In the genomic region with DNA sequence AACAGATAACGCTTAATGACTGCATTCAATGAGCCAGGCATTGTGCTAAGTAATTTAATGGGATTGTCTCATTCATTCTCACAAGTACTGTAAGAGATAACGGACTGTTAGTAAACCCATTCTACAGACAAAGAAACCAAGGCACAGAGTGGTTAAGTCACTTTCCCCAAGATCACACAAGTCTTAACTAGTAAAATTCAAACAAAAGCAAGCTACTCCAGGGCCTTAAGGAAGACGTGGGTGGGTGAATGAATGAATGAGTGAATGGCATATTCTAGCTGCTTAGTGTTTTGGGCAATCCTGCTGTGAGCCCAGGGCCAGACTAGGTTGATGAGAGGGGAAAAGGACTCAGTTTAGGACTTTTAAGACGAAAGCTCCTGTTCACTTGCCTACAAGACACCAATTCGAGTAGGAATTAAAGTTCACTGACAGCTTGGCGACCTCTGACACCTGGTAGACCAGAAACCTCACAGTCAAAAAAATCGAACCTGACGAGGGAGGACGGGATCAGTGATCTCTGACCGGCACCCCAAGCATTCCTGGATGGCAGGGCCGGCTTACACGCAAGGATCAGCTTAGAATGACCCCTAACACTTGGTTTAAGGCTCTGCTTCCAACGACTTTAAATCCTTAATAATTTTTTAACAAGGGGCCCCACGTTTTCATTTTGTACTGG, we compare ENCODE assay signal across 8 cellular contexts. TPM values are rescaled to one million over a fixed set of nuclear protein-coding genes. Genes with fewer than 3 reads are reported as not detected.
DNase-seq lines count a peak whose midpoint lies in the region; ATAC-seq, FAIRE-seq and TF ChIP-seq lines count a peak whose summit lies in the region.

No MANE protein-coding gene starts in this region.

- peak overlapping the region; percentile 91 to 99 for H3K27ac ChIP-seq in A549
- peak overlapping the region in 3 of 5 donors; percentile 85 to 99 (median 95) for H3K27ac ChIP-seq in adrenal gland
- H3K27ac ChIP-seq in right lobe of liver, result peak overlapping the region; percentile 93 to 98 (median 94)
- no peak overlapping the region for H3K27ac ChIP-seq in urinary bladder (ENCODE audit: low read depth)

- 8% methylated on average over 14 of the region's 14 CpGs for WGBS in A549 (ENCODE audit: missing lambda C conversion rate)
- WGBS in adrenal gland, 4 donors, result 10 to 11% (median 11%) methylated on average over 14 of the region's 14 CpGs
- WGBS in right lobe of liver (ENCODE audit: insufficient coverage, low coverage, low lambda C conversion rate, missing lambda C conversion rate), result 11% methylated on average over 10 of the region's 14 CpGs
- 12% methylated on average over 14 of the region's 14 CpGs for WGBS in urinary bladder

- no peak for TF ChIP-seq EP300 in A549 (IDR thresholded peaks at IDR 0.05)

- ATAC-seq in A549 (peak in 1 of 2 experiments; percentile 5; a peak in 1 of 6 replicates), right lobe of liver (peak; percentile 8 to 19 (median 14))

- H3K9me3 ChIP-seq in A549, result no peaks in the 10 kb centered on the region
- no peaks in the 10 kb centered on the region for H3K9me3 ChIP-seq in adrenal gland (replicated peaks in 1 of 3)
- H3K9me3 ChIP-seq in right lobe of liver, result no peaks in the 10 kb centered on the region

- H3K27me3 ChIP-seq in adrenal gland (no peaks in the 10 kb centered on the region), right lobe of liver (no peaks in the 10 kb centered on the region)

- TF ChIP-seq POLR2A in A549 (IDR thresholded peaks at IDR 0.05; ENCODE audit: low read length) (no peak), adrenal gland (IDR thresholded peaks at IDR 0.05) (no peak), right lobe of liver (IDR thresholded peaks at IDR 0.05) (no peak)

- POLR2A ChIA-PET in A549 (lab: Yijun Ruan, JAX), result interaction anchor here (1.0 kb wide), 3 partner anchors 10 to 294 kb away, joined by 3 read pairs; partner anchors contain the start of gene IFFO2
- POLR2A ChIA-PET in HEK293T (lab: Yijun Ruan, JAX), result interaction anchor here (1.1 to 2.2 kb wide), 8 partner anchors 9 to 43 kb away, joined by 3 to 12 read pairs (median 4); no protein-coding TSS in a partner anchor

- peak in 1 of 2 experiments; percentile 29 for DNase-seq in A549 (ENCODE audit: low read depth in 1 of 2, low spot score in 1 of 2)
- DNase-seq in HEK293T (ENCODE audit: extremely low spot score), result peak; percentile 30
- no peak for DNase-seq in adrenal gland
- no peak for DNase-seq in right lobe of liver
- DNase-seq in NCI-H526 (lab: John Stamatoyannopoulos, UW), result no peak
- DNase-seq in COLO829 (ENCODE audit: low spot score), result no peak
- no peak for DNase-seq in LoVo (ENCODE audit: low spot score)

- no peak for FAIRE-seq in A549 (lab: Jason Lieb, UNC)

- CTCF ChIA-PET in A549 (lab: Yijun Ruan, JAX), result interaction anchor here (1.1 to 2.1 kb wide), 3 partner anchors 10 to 44 kb away, joined by 3 to 9 read pairs (median 3); no protein-coding TSS in a partner anchor
- CTCF ChIA-PET in HEK293T (lab: Yijun Ruan, JAX), result interaction anchor here (0.6 kb wide), 1 partner anchor 390 kb away, joined by 3 read pairs; no protein-coding TSS in a partner anchor

- peak overlapping the region; percentile 82 for H3K4me2 ChIP-seq in A549

- H3K36me3 ChIP-seq in adrenal gland (replicated peaks in 1 of 2) (no peaks in the 10 kb centered on the region), right lobe of liver (no peaks in the 10 kb centered on the region), urinary bladder (ENCODE audit: insufficient read depth) (no peaks in the 10 kb centered on the region)

- H3K4me1 ChIP-seq in A549 (peaks cover 25% of the 10 kb centered on the region; the same call in 2 of the 3 replicates), adrenal gland (replicated peaks in 1 of 2) (peaks cover 19 to 25% of the 10 kb centered on the region in 2 donors), right lobe of liver (peaks cover 0 to 18% (median 6%) of the 10 kb centered on the region in 4 donors), urinary bladder (ENCODE audit: insufficient read depth) (no peaks in the 10 kb centered on the region)

- intact Hi-C loops in adrenal gland (cut with DNase I) (no loop called here), right lobe of liver (cut with DNase I) (no loop called here)

- peak overlapping the region; percentile 96 for H3K4me3 ChIP-seq in A549
- peak overlapping the region; percentile 31 to 96 (median 80) for H3K4me3 ChIP-seq in adrenal gland
- H3K4me3 ChIP-seq in right lobe of liver, result peak overlapping the region; percentile 73 to 82 (median 81)
- peak overlapping the region; percentile 78 for H3K4me3 ChIP-seq in urinary bladder (ENCODE audit: low read depth, low read length)

- no peak for TF ChIP-seq RAD21 in A549 (conservative IDR thresholded peaks at IDR 0.05 in 1 of 2, IDR thresholded peaks at IDR 0.05 in 1 of 2)

- TF ChIP-seq CTCF in A549 (IDR thresholded peaks at IDR 0.05) (no peak), adrenal gland (IDR thresholded peaks at IDR 0.05) (no peak), right lobe of liver (IDR thresholded peaks at IDR 0.05) (no peak)

TF ChIP-seq in A549, 52 proteins besides CTCF, POLR2A, EP300 and RAD21 (continues in another document):
- TF ChIP-seq RCOR1 (IDR thresholded peaks at IDR 0.05; ENCODE audit: low read depth, low read length) (no peak), CHD4 (IDR thresholded peaks at IDR 0.05; ENCODE audit: borderline replicate concordance) (no peak), HOXB5 (CRISPR knock-in tag; IDR thresholded peaks at IDR 0.05) (no peak)
- TF ChIP-seq, protein P1, sequence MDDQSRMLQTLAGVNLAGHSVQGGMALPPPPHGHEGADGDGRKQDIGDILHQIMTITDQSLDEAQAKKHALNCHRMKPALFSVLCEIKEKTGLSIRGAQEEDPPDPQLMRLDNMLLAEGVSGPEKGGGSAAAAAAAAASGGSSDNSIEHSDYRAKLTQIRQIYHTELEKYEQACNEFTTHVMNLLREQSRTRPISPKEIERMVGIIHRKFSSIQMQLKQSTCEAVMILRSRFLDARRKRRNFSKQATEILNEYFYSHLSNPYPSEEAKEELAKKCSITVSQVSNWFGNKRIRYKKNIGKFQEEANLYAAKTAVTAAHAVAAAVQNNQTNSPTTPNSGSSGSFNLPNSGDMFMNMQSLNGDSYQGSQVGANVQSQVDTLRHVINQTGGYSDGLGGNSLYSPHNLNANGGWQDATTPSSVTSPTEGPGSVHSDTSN (IDR thresholded peaks at IDR 0.05), result no peak

TF ChIP-seq in HEK293T, 16 proteins besides CTCF, POLR2A, EP300 and RAD21 (continues in another document):
- TF ChIP-seq SUZ12 (IDR thresholded peaks at IDR 0.05) (no peak), TARDBP (IDR thresholded peaks at IDR 0.05) (no peak), PKNOX1 (IDR thresholded peaks at IDR 0.05) (no peak), FOXA1 (IDR thresholded peaks at IDR 0.05) (no peak), ELF4 (IDR thresholded peaks at IDR 0.05) (no peak)

RNA-seq across cellular contexts. Expression of gene EMC1, which starts 0.6 kb away (rescaled TPM):
- polyA plus RNA-seq in A549 (2011; rRNA removed) (32.2 and 40.2 TPM in 2 replicates), A549 (2017; fragmentation: RNase III; extraction: RNeasy Plus Mini Kit Qiagen cat#74134 plus additional on column Dnase treatment) (23.8 to 28.8 TPM (median 25.8 TPM) in 3 replicates), adrenal gland (10 to 100 TPM in 2 of 3 donors, 1 to 10 TPM in 1; 8.9 to 34.9 (median 14.0) TPM), urinary bladder (23.2 TPM)
- 41.4 and 43.6 TPM in 2 replicates for polyA plus RNA-seq in A549 (2012; cell fraction: cytosol; rRNA removed)
- polyA plus RNA-seq in A549 (2012; cell fraction: nucleus; rRNA removed), result 151 and 182 TPM in 2 replicates
- polyA minus RNA-seq in A549 (2011; rRNA and poly(A)+ RNA removed), result 55.1 and 64.4 TPM in 2 replicates
- total RNA-seq in adrenal gland (10 to 100 TPM; 39.2 to 64.8 (median 44.6) TPM), right lobe of liver (10 to 100 TPM; 18.6 to 32.7 (median 25.3) TPM), urinary bladder (37.4 TPM)

RNA-seq across cellular contexts. Expression of gene MRTO4, which starts 0.8 kb away (rescaled TPM):
- polyA plus RNA-seq in A549 (2011; rRNA removed) (52.1 and 66.4 TPM in 2 replicates), A549 (2017; fragmentation: RNase III; extraction: RNeasy Plus Mini Kit Qiagen cat#74134 plus additional on column Dnase treatment) (58.4 to 70.5 TPM (median 61.7 TPM) in 3 replicates), adrenal gland (10 to 100 TPM; 46.4 to 64.0 (median 51.1) TPM), urinary bladder (22.0 TPM)
- polyA plus RNA-seq in A549 (2012; cell fraction: cytosol; rRNA removed), result 65.2 and 67.3 TPM in 2 replicates
- polyA plus RNA-seq in A549 (2012; cell fraction: nucleus; rRNA removed), result 35.8 and 35.9 TPM in 2 replicates
- 22.0 and 29.2 TPM in 2 replicates for polyA minus RNA-seq in A549 (2011; rRNA and poly(A)+ RNA removed)
- total RNA-seq in adrenal gland (10 to 100 TPM; 16.6 to 44.6 (median 20.7) TPM), right lobe of liver (10 to 100 TPM in 2 of 6 experiments, 1 to 10 TPM in 4; 7.0 to 17.3 (median 8.2) TPM), urinary bladder (13.5 TPM)

RNA-seq across cellular contexts. Expression of gene AKR7A3, which starts 37.8 kb away (rescaled TPM):
- polyA plus RNA-seq in A549 (2011; rRNA removed) (0.10 and 0.13 TPM in 2 replicates), A549 (2017; fragmentation: RNase III; extraction: RNeasy Plus Mini Kit Qiagen cat#74134 plus additional on column Dnase treatment) (0.17 to 0.24 TPM (median 0.21 TPM) in 3 replicates), adrenal gland (1 to 10 TPM; 3.3 to 4.9 (median 4.8) TPM), urinary bladder (0.61 TPM)
- 0.22 and 0.25 TPM in 2 replicates for polyA plus RNA-seq in A549 (2012; cell fraction: cytosol; rRNA removed)
- polyA plus RNA-seq in A549 (2012; cell fraction: nucleus; rRNA removed), result 2.5 TPM in 2 replicates
- polyA minus RNA-seq in A549 (2011; rRNA and poly(A)+ RNA removed), result 0.12 and 0.19 TPM in 2 replicates
- total RNA-seq in adrenal gland (10 to 100 TPM in 1 of 8 donors, 1 to 10 TPM in 7; 1.3 to 11.3 (median 4.6) TPM), right lobe of liver (100 to 1,000 TPM in 4 of 6 experiments, 10 to 100 TPM in 2; 58.1 to 169 (median 130) TPM), urinary bladder (0.53 TPM)

RNA-seq across cellular contexts. Expression of gene UBR4, which starts 40.7 kb away (rescaled TPM):
- 74.3 and 135 TPM in 2 replicates for polyA plus RNA-seq in A549 (2011; rRNA removed)
- polyA plus RNA-seq in A549 (2012; cell fraction: cytosol; rRNA removed), result 77.3 and 78.0 TPM in 2 replicates
- polyA plus RNA-seq in A549 (2012; cell fraction: nucleus; rRNA removed), result 287 and 459 TPM in 2 replicates
- polyA plus RNA-seq in A549 (2017; fragmentation: RNase III; extraction: RNeasy Plus Mini Kit Qiagen cat#74134 plus additional on column Dnase treatment), result 50.5 to 63.0 TPM (median 55.8 TPM) in 3 replicates
- 277 and 322 TPM in 2 replicates for polyA minus RNA-seq in A549 (2011; rRNA and poly(A)+ RNA removed)
- 100 to 1,000 TPM; 105 to 167 (median 117) TPM for total RNA-seq in adrenal gland
- polyA plus RNA-seq in adrenal gland, result 100 to 1,000 TPM in 2 of 3 donors, 10 to 100 TPM in 1; 82.3 to 278 (median 245) TPM
- 100 to 1,000 TPM in 2 of 6 experiments, 10 to 100 TPM in 4; 73.0 to 132 (median 90.1) TPM for total RNA-seq in right lobe of liver
- 118 TPM for total RNA-seq in urinary bladder
- polyA plus RNA-seq in urinary bladder, result 121 TPM

Comparison
In these comparisons a context has a peak if more than half of its experiments do, and no peak if none do; other contexts are left out.
1. RNA of gene AKR7A3, which starts 37.8 kb away (total RNA-seq): 58.1 to 169 TPM in right lobe of liver; 1.3 to 11.3 TPM in adrenal gland and 0.53 TPM in urinary bladder (single experiment); every median in the first group is over 4 times any median in the second.
2. Peak in every context shown above with its lines, with median percentiles within 50 percentile points of each other: H3K4me3 ChIP-seq.